Comparison of ENCODE assay signal across 24 cellular contexts in genomic region chr22:20792221-20792965, GRCh38. TPM values are rescaled to one million over a fixed set of nuclear protein-coding genes. Genes with fewer than 3 reads are reported as not detected.
A peak's percentile ranks its signal among the peaks of the same experiment; 100 is the strongest.
DNase-seq lines count a peak whose midpoint lies in the region; ATAC-seq and TF ChIP-seq lines count a peak whose summit lies in the region.
"Had no signal": no experiment of that assay in that cellular context is flagged by ENCODE, and none has a peak within 500 bp of the region (broad histone marks: within the 10 kb centered on the region; RNA-seq: fewer than 3 reads in every experiment).

No MANE protein-coding gene starts in this region.

- no peaks in the 10 kb centered on the region for H3K9me3 Mint-ChIP-seq in WTC11
- H3K9me3 Mint-ChIP-seq in mesothelial cell of epicardium: no peaks in the 10 kb centered on the region
- H3K9me3 Mint-ChIP-seq: CD4-positive, alpha-beta T cell; GM23338 had no signal

- H3K4me3 Mint-ChIP-seq in WTC11 (no peak overlapping the region), mesothelial cell of epicardium (no peak overlapping the region)
- H3K4me3 Mint-ChIP-seq: CD4-positive, alpha-beta T cell; GM23338 had no signal

- no peaks in the 10 kb centered on the region for H3K36me3 ChIP-seq in uterus

- DNase-seq in WTC11 (ENCODE audit: low spot score) (no peak), caudate nucleus (lab: John Stamatoyannopoulos, UW) (peak in 1 of 61 donors; percentile 18), mesothelial cell of epicardium (ENCODE audit: low spot score in 2 of 2, unreplicated experiment in 2 of 2) (no peak), uterus (no peak), GOT3 (lab: John Stamatoyannopoulos, UW) (no peak), GM19240 (ENCODE audit: insufficient read length, low spot score) (no peak)
- DNase-seq: ACHN; CD4-positive, alpha-beta T cell; COR-L47; DMS79; Kasumi-1; NCI-H1694; NCI-H2081; NCI-H2171; NCI-H524 treated with DMSO at 0.1 percent for 48 hours; NCI-H82; SIG-M5 had no signal

- H3K27me3 ChIP-seq in uterus: no peaks in the 10 kb centered on the region
- H3K27me3 ChIP-seq: BLaER1 had no signal

- no peaks in the 10 kb centered on the region for H3K4me1 ChIP-seq in uterus

- no peak overlapping the region for H3K4me3 ChIP-seq in uterus
- H3K4me3 ChIP-seq: BLaER1, GM12878, GM23338 had no signal

- CTCF ChIA-PET in WTC11 (lab: Charles Lee): interaction anchor here (2.2 to 2.4 kb wide), 2 partner anchors 8 to 93 kb away, joined by 10 to 28 read pairs; no protein-coding TSS in a partner anchor

- no peak for TF ChIP-seq POLR2A in uterus (IDR thresholded peaks at IDR 0.05)

- H3K4me1 Mint-ChIP-seq in WTC11 (no peaks in the 10 kb centered on the region), mesothelial cell of epicardium (peaks cover 2% of the 10 kb centered on the region)
- H3K4me1 Mint-ChIP-seq: GM23338 had no signal

- H3K27ac ChIP-seq in caudate nucleus (ENCODE audit: low read depth, low read length) (peak overlapping the region; percentile 95), uterus (peak overlapping the region; percentile 59 to 65)
- H3K27ac ChIP-seq: BLaER1 had no signal

- no peak for ATAC-seq in WTC11
- no peak for ATAC-seq in GM21786 (IDR thresholded peaks at IDR 0.05; ENCODE audit: unreplicated experiment)
- ATAC-seq: GM12878, GM23338, HCT116, Panc1 had no signal

- intact Hi-C loops in uterus (cut with DNase I; ENCODE audit: low total_unique reads): no loop called here

- TF ChIP-seq CTCF in WTC11 (IDR thresholded peaks at IDR 0.05) (no peak), mesothelial cell of epicardium (IDR thresholded peaks at IDR 0.05; ENCODE audit: unreplicated experiment) (no peak), uterus (IDR thresholded peaks at IDR 0.05) (no peak)

- H3K27me3 Mint-ChIP-seq in WTC11 (ENCODE audit: low read depth) (no peaks in the 10 kb centered on the region), mesothelial cell of epicardium (ENCODE audit: low read depth) (no peaks in the 10 kb centered on the region)
- H3K27me3 Mint-ChIP-seq: CD4-positive, alpha-beta T cell had no signal

- POLR2A ChIA-PET in WTC11 (lab: Charles Lee): no interaction called here

- H3K9me3 ChIP-seq in uterus: no peaks in the 10 kb centered on the region
- H3K9me3 ChIP-seq: BLaER1 had no signal

- H3K36me3 Mint-ChIP-seq in WTC11: peaks cover 6% of the 10 kb centered on the region; the same call in 1 of the 2 replicates
- H3K36me3 Mint-ChIP-seq in mesothelial cell of epicardium: peaks cover 28% of the 10 kb centered on the region

- H3K27ac Mint-ChIP-seq in WTC11: 0 out of 2 replicates have a peak overlapping the region, but pooled peaks have one; percentile 8
- H3K27ac Mint-ChIP-seq in mesothelial cell of epicardium: peak overlapping the region; percentile 39
- H3K27ac Mint-ChIP-seq: CD4-positive, alpha-beta T cell; GM23338 had no signal

TF ChIP-seq in WTC11, 78 proteins besides CTCF, POLR2A, EP300 and RAD21:
- TF ChIP-seq EMX1 (CRISPR knock-in tag; IDR thresholded peaks at IDR 0.05): no peak
- no peak for TF ChIP-seq ZNF263 (CRISPR knock-in tag; IDR thresholded peaks at IDR 0.05; ENCODE audit: low read depth)
- no peak for TF ChIP-seq JAZF1 (CRISPR knock-in tag; IDR thresholded peaks at IDR 0.05)
- no peak for TF ChIP-seq HMGA2 (CRISPR knock-in tag; IDR thresholded peaks at IDR 0.05)
- no peak for TF ChIP-seq AFF4 (CRISPR knock-in tag; IDR thresholded peaks at IDR 0.05; ENCODE audit: borderline replicate concordance)
- TF ChIP-seq USF1 (CRISPR knock-in tag; IDR thresholded peaks at IDR 0.05): no peak
- TF ChIP-seq ESRRA (CRISPR knock-in tag; IDR thresholded peaks at IDR 0.05; ENCODE audit: borderline replicate concordance): no peak

RNA-seq across cellular contexts. Expression of gene SERPIND1, which starts 18.5 kb away (rescaled TPM):
- total RNA-seq in WTC11 (2021) (0.09 to 0.25 TPM (median 0.22 TPM) in 3 replicates), mesothelial cell of epicardium (not detected in 3 replicates), uterus (1 to 10 TPM in 2 of 4 donors, not detected in 2; 1.0 to 4.5 TPM)
- total RNA-seq: CD4-positive, alpha-beta T cell; GM23338; MCF 10A had no signal
